19 cellular contexts compared by ENCODE assay signal in genomic region chr10:127089446-127089845, GRCh38.
DNase-seq lines count a peak whose midpoint lies in the region; ATAC-seq and TF ChIP-seq lines count a peak whose summit lies in the region.
"Had no signal": no experiment of that assay in that cellular context is flagged by ENCODE, and none has a peak within 500 bp of the region (broad histone marks: within the 10 kb centered on the region; RNA-seq: fewer than 3 reads in every experiment).

No MANE protein-coding gene starts in this region.

- intact Hi-C loops in aorta (cut with DNase I), result no loop called here

- no peaks in the 10 kb centered on the region for H3K4me1 ChIP-seq in endodermal cell (ENCODE audit: control insufficient read depth, insufficient read depth, low read length)
- no peaks in the 10 kb centered on the region for H3K4me1 ChIP-seq in aorta (ENCODE audit: control insufficient read depth in 1 of 2, insufficient read depth in 2 of 2, low read length in 2 of 2)
- H3K4me1 ChIP-seq: A549; BE2C; BLaER1 treated with 17β-estradiol and CSF1 and Interleukin-3, amounts not matched to agents 10 nM and 100 nM had no signal

- H3K4me3 Mint-ChIP-seq in HFFc6 (no peak overlapping the region), endodermal cell (no peak overlapping the region), nephron progenitor cell (no peak overlapping the region)
- H3K4me3 Mint-ChIP-seq: CD14-positive monocyte; CD4-positive, alpha-beta T cell; CD8-positive, alpha-beta memory T cell; GM23338; H9 had no signal

- no peaks in the 10 kb centered on the region for H3K9me3 Mint-ChIP-seq in HFFc6
- no peaks in the 10 kb centered on the region for H3K9me3 Mint-ChIP-seq in endodermal cell
- H3K9me3 Mint-ChIP-seq in nephron progenitor cell, result no peaks in the 10 kb centered on the region
- H3K9me3 Mint-ChIP-seq: CD14-positive monocyte, GM23338 had no signal

- H3K4me3 ChIP-seq in endodermal cell (ENCODE audit: low read length), result no peak overlapping the region
- no peak overlapping the region for H3K4me3 ChIP-seq in aorta (ENCODE audit: low read length in 2 of 2)
- H3K4me3 ChIP-seq: A549; BLaER1 treated with 17β-estradiol and CSF1 and Interleukin-3, amounts not matched to agents 10 nM and 100 nM; GM23338 had no signal

- H3K9me3 ChIP-seq in endodermal cell (ENCODE audit: control insufficient read depth, low read length) (peaks cover 8% of the 10 kb centered on the region), aorta (ENCODE audit: control insufficient read depth, low read length) (no peaks in the 10 kb centered on the region)
- H3K9me3 ChIP-seq: A549; BE2C; BLaER1 treated with 17β-estradiol and CSF1 and Interleukin-3, amounts not matched to agents 10 nM and 100 nM had no signal

- H3K36me3 ChIP-seq in endodermal cell (ENCODE audit: control insufficient read depth, insufficient read depth, low read length), result peaks cover 15% of the 10 kb centered on the region
- H3K36me3 ChIP-seq in aorta (ENCODE audit: control insufficient read depth in 1 of 2, insufficient read depth in 2 of 2, low read length in 1 of 2), result peaks cover 0 to 2% of the 10 kb centered on the region in 2 donors
- H3K36me3 ChIP-seq: BE2C; BLaER1 treated with 17β-estradiol and CSF1 and Interleukin-3, amounts not matched to agents 10 nM and 100 nM had no signal

- H3K27me3 Mint-ChIP-seq in HFFc6 (ENCODE audit: insufficient read depth) (no peaks in the 10 kb centered on the region; the same call in none of the 2 replicates), endodermal cell (ENCODE audit: insufficient read depth) (no peaks in the 10 kb centered on the region), nephron progenitor cell (ENCODE audit: low read depth, poor library complexity) (no peaks in the 10 kb centered on the region)
- H3K27me3 Mint-ChIP-seq: CD4-positive, alpha-beta T cell; CD8-positive, alpha-beta memory T cell had no signal

- TF ChIP-seq CTCF in HFFc6 (IDR thresholded peaks at IDR 0.05) (no peak), endodermal cell (conservative IDR thresholded peaks at IDR 0.05) (no peak), nephron progenitor cell (IDR thresholded peaks at IDR 0.05) (no peak)

- ATAC-seq in aorta (ENCODE audit: low FRiP score) (peak; percentile 8), GM21447 (IDR thresholded peaks at IDR 0.05; ENCODE audit: unreplicated experiment) (no peak), HG02970 (IDR thresholded peaks at IDR 0.05; ENCODE audit: low FRiP score, unreplicated experiment) (no peak)
- ATAC-seq: A549, GM23338 had no signal

- H3K27ac ChIP-seq in endodermal cell (ENCODE audit: low read depth, low read length) (no peak overlapping the region), aorta (ENCODE audit: low read depth in 1 of 2, low read length in 2 of 2) (no peak overlapping the region)
- H3K27ac ChIP-seq: A549; BLaER1 treated with 17β-estradiol and CSF1 and Interleukin-3, amounts not matched to agents 10 nM and 100 nM had no signal

- DNase-seq in HFFc6 (no peak), endodermal cell (no peak), nephron progenitor cell (no peak), aorta (no peak), NCI-H1694 treated with DMSO at 0.1 percent for 48 hours (lab: John Stamatoyannopoulos, UW) (no peak)
- DNase-seq: 8988T; ACHN; AML-193; BE2C; CD4-positive, alpha-beta T cell; CD8-positive, alpha-beta memory T cell; DND-41; H9 had no signal

- H3K9ac ChIP-seq in endodermal cell (ENCODE audit: extremely low read depth, low read length, poor library complexity, severe bottlenecking), result no peak overlapping the region
- H3K9ac ChIP-seq: BLaER1 treated with 17β-estradiol and CSF1 and Interleukin-3, amounts not matched to agents 10 nM and 100 nM had no signal

- H3K4me1 Mint-ChIP-seq in HFFc6 (ENCODE audit: low read depth) (no peaks in the 10 kb centered on the region), endodermal cell (peaks cover 5% of the 10 kb centered on the region), nephron progenitor cell (no peaks in the 10 kb centered on the region)
- H3K4me1 Mint-ChIP-seq: CD14-positive monocyte; CD8-positive, alpha-beta memory T cell had no signal

- H3K36me3 Mint-ChIP-seq in HFFc6 (ENCODE audit: low read depth) (peaks cover 15% of the 10 kb centered on the region), endodermal cell (ENCODE audit: low read depth) (peaks cover 39% of the 10 kb centered on the region), nephron progenitor cell (ENCODE audit: low read depth) (peaks cover 22% of the 10 kb centered on the region)
- H3K36me3 Mint-ChIP-seq: CD14-positive monocyte; CD8-positive, alpha-beta memory T cell had no signal

- peak overlapping the region; percentile 34; the same call in 1 of the 2 replicates for H3K27ac Mint-ChIP-seq in HFFc6
- H3K27ac Mint-ChIP-seq in endodermal cell, result peak overlapping the region; percentile 44
- peak overlapping the region; percentile 90 for H3K27ac Mint-ChIP-seq in nephron progenitor cell
- H3K27ac Mint-ChIP-seq: CD14-positive monocyte; CD4-positive, alpha-beta T cell; CD8-positive, alpha-beta memory T cell; GM23338 had no signal

- WGBS in endodermal cell (ENCODE audit: insufficient coverage in 1 of 2, insufficient read length in 1 of 2), 2 experiments, result 95% methylated on average over 5 of the region's 5 CpGs; no CpG with 5 or more reads in 1 of the 2 experiments
- 91% methylated on average over 5 of the region's 5 CpGs for WGBS in aorta, 2 donors

- no peaks in the 10 kb centered on the region for H3K27me3 ChIP-seq in endodermal cell (ENCODE audit: control insufficient read depth, insufficient read depth, low read length, poor library complexity, severe bottlenecking)
- no peaks in the 10 kb centered on the region for H3K27me3 ChIP-seq in aorta (ENCODE audit: control insufficient read depth in 1 of 2, insufficient read depth in 2 of 2, low read length in 1 of 2)
- H3K27me3 ChIP-seq: BE2C; BLaER1 treated with 17β-estradiol and CSF1 and Interleukin-3, amounts not matched to agents 10 nM and 100 nM had no signal

Comparison
In these comparisons a context has a peak if more than half of its experiments do, and no peak if none do; other contexts are left out.
1. H3K27ac Mint-ChIP-seq: peak in every context shown above with its lines; median percentile 90 in nephron progenitor cell; 44 in endodermal cell; 34 in HFFc6.